ENCODE assay signal across 8 cellular contexts in the genomic region with DNA sequence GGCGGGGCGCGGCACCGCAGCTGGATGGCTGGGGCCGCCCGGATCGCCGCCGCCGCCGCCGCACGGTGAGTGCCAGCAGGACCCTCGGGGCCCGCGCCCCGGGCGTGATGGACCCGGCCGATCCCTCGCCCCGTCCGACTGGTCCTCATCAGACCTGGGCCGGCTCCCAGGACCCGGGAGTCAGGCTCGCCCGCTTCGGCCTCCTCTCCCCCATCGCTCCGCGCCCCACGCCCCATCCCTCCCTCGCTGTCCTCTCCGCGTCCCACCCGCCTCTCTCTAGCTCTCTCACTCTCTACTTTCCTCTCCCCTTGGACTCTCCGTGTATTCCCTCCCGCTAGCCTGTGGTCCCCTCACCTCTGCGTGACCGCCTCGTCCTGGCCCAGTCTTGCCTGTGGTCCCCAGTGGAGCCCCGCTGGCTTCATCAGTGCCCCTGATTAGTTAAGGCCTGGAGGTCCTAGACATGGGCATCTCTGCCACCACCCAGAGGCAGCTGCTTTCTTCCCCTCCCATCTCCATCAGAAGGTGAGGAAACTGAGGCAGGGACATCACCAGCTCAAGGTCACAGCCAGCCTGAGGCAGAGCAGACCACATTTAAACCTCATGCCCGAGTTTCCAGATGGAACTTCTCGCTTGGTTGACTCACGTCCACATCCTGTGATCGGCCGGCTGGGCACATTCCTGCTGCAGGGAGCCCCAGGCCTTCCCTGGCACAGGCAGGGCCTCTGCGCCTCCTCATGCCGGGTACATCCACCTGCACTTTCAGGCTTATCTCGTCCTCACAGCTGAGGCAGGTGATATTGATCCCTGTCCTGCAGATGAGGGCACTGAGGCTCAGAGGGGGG. TPM values are rescaled to one million over a fixed set of nuclear protein-coding genes. Genes with fewer than 3 reads are reported as not detected.
A peak's percentile ranks its signal among the peaks of the same experiment; 100 is the strongest.
DNase-seq lines count a peak whose midpoint lies in the region; ATAC-seq and TF ChIP-seq lines count a peak whose summit lies in the region.

No MANE protein-coding gene starts in this region.

- peak overlapping the region; percentile 95 for H3K4me3 Mint-ChIP-seq in T-helper 2 cell treated with Interferon-gamma antibody and Interleukin-4, amounts not matched to agents 5 μg/mL and 100 μg/mL, for 36 hours

- peaks cover 30% of the 10 kb centered on the region for H4K20me1 ChIP-seq in smooth muscle cell (ENCODE audit: low read depth)

- peaks cover 28% of the 10 kb centered on the region for H3K4me1 ChIP-seq in body of pancreas
- peaks cover 16% of the 10 kb centered on the region; the same call in 1 of the 2 replicates for H3K4me1 ChIP-seq in iPS-20b (ENCODE audit: insufficient read depth, low read length)
- peaks cover 15% of the 10 kb centered on the region for H3K4me1 ChIP-seq in smooth muscle cell (ENCODE audit: low read depth)

- intact Hi-C loops in body of pancreas (cut with DNase I), result no loop called here

- TF ChIP-seq POLR2A in body of pancreas (IDR thresholded peaks at IDR 0.05), result peak in 1 of 3 donors; percentile 43

- no peak overlapping the region for H2AFZ ChIP-seq in smooth muscle cell (ENCODE audit: low read depth)

- H3K9me3 ChIP-seq in body of pancreas, result no peaks in the 10 kb centered on the region
- no peaks in the 10 kb centered on the region for H3K9me3 ChIP-seq in iPS-20b (ENCODE audit: insufficient read depth, low read depth, low read length)
- H3K9me3 ChIP-seq in smooth muscle cell (replicated peaks; ENCODE audit: low read depth), result no peaks in the 10 kb centered on the region

- no peak for TF ChIP-seq CTCF in body of pancreas (IDR thresholded peaks at IDR 0.05)
- no peak for TF ChIP-seq CTCF in smooth muscle cell (IDR thresholded peaks at IDR 0.05; ENCODE audit: borderline replicate concordance, insufficient read depth, poor library complexity, severe bottlenecking)

- WGBS in body of pancreas, 2 donors, result 1 to 2% methylated on average over 24 to 48 of the region's 50 CpGs
- 8% methylated on average over 14 of the region's 50 CpGs for WGBS in smooth muscle cell (ENCODE audit: low lambda C conversion rate)

- peaks cover 18% of the 10 kb centered on the region for H3K4me1 Mint-ChIP-seq in T-helper 2 cell treated with Interferon-gamma antibody and Interleukin-4, amounts not matched to agents 5 μg/mL and 100 μg/mL, for 36 hours (ENCODE audit: low read depth)

- H3K36me3 ChIP-seq in body of pancreas (replicated peaks in 1 of 2; ENCODE audit: insufficient read depth in 1 of 2, low read depth in 2 of 2) (no peaks in the 10 kb centered on the region), iPS-20b (ENCODE audit: insufficient read depth, low read depth, low read length) (peaks cover 2% of the 10 kb centered on the region), smooth muscle cell (ENCODE audit: low read depth) (no peaks in the 10 kb centered on the region)

- DNase-seq in T-helper 2 cell treated with Interferon-gamma antibody and Interleukin-4, amounts not matched to agents 5 μg/mL and 100 μg/mL, for 36 hours (ENCODE audit: low spot score), result no peak
- DNase-seq in T-helper 2 cell (no peak), LHCN-M2 (ENCODE audit: low read depth) (peak; percentile 81), body of pancreas (peak in 3 of 4 donors; percentile 44 to 64 (median 53)), smooth muscle cell (lab: John Stamatoyannopoulos, UW; ENCODE audit: unreplicated experiment) (peak; percentile 59)

- H3K9me3 Mint-ChIP-seq in T-helper 2 cell treated with Interferon-gamma antibody and Interleukin-4, amounts not matched to agents 5 μg/mL and 100 μg/mL, for 36 hours, result no peaks in the 10 kb centered on the region

- peak overlapping the region; percentile 96 for H3K27ac Mint-ChIP-seq in T-helper 2 cell treated with Interferon-gamma antibody and Interleukin-4, amounts not matched to agents 5 μg/mL and 100 μg/mL, for 36 hours

- H3K27me3 ChIP-seq in body of pancreas (no peaks in the 10 kb centered on the region), iPS-20b (ENCODE audit: insufficient read depth, low read length) (no peaks in the 10 kb centered on the region), smooth muscle cell (ENCODE audit: low read depth) (no peaks in the 10 kb centered on the region)

- peaks cover 12% of the 10 kb centered on the region for H3F3A ChIP-seq in smooth muscle cell (ENCODE audit: low read depth)

- H3K27ac ChIP-seq in body of pancreas (peak overlapping the region; percentile 62 to 90 (median 77)), iPS-20b (ENCODE audit: low read length) (no peak overlapping the region), smooth muscle cell (ENCODE audit: low read depth) (peak overlapping the region; percentile 98)

- peak overlapping the region; percentile 49 to 63 for H3K4me3 ChIP-seq in body of pancreas
- H3K4me3 ChIP-seq in iPS-20b (ENCODE audit: low read length), result peak overlapping the region; percentile 96
- peak overlapping the region; percentile 66 for H3K4me3 ChIP-seq in smooth muscle cell

- H3K9ac ChIP-seq in iPS-20b (ENCODE audit: low read depth, low read length) (peak overlapping the region; percentile 88; the same call in 1 of the 2 replicates), smooth muscle cell (ENCODE audit: low read depth) (peak overlapping the region; percentile 91)

- peaks cover 2% of the 10 kb centered on the region for H3K36me3 Mint-ChIP-seq in T-helper 2 cell treated with Interferon-gamma antibody and Interleukin-4, amounts not matched to agents 5 μg/mL and 100 μg/mL, for 36 hours (ENCODE audit: low read depth)

- H3K79me2 ChIP-seq in smooth muscle cell (ENCODE audit: low read depth), result peaks cover 37% of the 10 kb centered on the region

- peak overlapping the region; percentile 92 for H3K4me2 ChIP-seq in smooth muscle cell

- no peaks in the 10 kb centered on the region for H3K27me3 Mint-ChIP-seq in T-helper 2 cell treated with Interferon-gamma antibody and Interleukin-4, amounts not matched to agents 5 μg/mL and 100 μg/mL, for 36 hours (ENCODE audit: low read depth)

- ATAC-seq in body of pancreas (no peak), HG03460 (IDR thresholded peaks at IDR 0.05; ENCODE audit: unreplicated experiment) (no peak), GM18511 (IDR thresholded peaks at IDR 0.05; ENCODE audit: unreplicated experiment) (no peak)

RNA-seq across cellular contexts. Expression of gene SLC39A13, which starts 0.4 kb away (rescaled TPM):
- total RNA-seq in LHCN-M2 (2014; rRNA removed), result 157 and 159 TPM in 2 replicates
- polyA plus RNA-seq in LHCN-M2 (2012), result 107 TPM
- 10 to 100 TPM; 54.7 TPM for total RNA-seq in body of pancreas
- 51.7 and 56.9 TPM in 2 replicates for total RNA-seq in smooth muscle cell
- polyA plus RNA-seq in smooth muscle cell, result 138 and 143 TPM in 2 replicates

RNA-seq across cellular contexts. Expression of gene PSMC3, which starts 17.4 kb away (rescaled TPM):
- 268 and 274 TPM in 2 replicates for total RNA-seq in LHCN-M2 (2014; rRNA removed)
- 417 TPM for polyA plus RNA-seq in LHCN-M2 (2012)
- total RNA-seq in body of pancreas, result 10 to 100 TPM; 43.8 to 62.8 TPM
- total RNA-seq in smooth muscle cell, result 71.2 and 99.8 TPM in 2 replicates
- 200 and 211 TPM in 2 replicates for polyA plus RNA-seq in smooth muscle cell

RNA-seq across cellular contexts. Expression of gene SPI1, which starts 30.5 kb away (rescaled TPM):
- total RNA-seq in LHCN-M2 (2014; rRNA removed) (not detected in 2 replicates), body of pancreas (10 to 100 TPM in 1 of 2 donors, 1 to 10 TPM in 1; 7.5 to 10.9 TPM), smooth muscle cell (not detected in 2 replicates)
- polyA plus RNA-seq in LHCN-M2 (2012), result not detected
- not detected in 2 replicates for polyA plus RNA-seq in smooth muscle cell

RNA-seq across cellular contexts. Expression of gene RAPSN, which starts 40.1 kb away (rescaled TPM):
- total RNA-seq in LHCN-M2 (2014; rRNA removed) (159 and 164 TPM in 2 replicates), body of pancreas (not detected), smooth muscle cell (not detected in 2 replicates)
- polyA plus RNA-seq in LHCN-M2 (2012), result 185 TPM
- polyA plus RNA-seq in smooth muscle cell, result 0.41 and 0.96 TPM in 2 replicates

RNA-seq across cellular contexts. Expression of gene MYBPC3, which starts 56.3 kb away (rescaled TPM):
- total RNA-seq in LHCN-M2 (2014; rRNA removed), result not detected in 2 replicates
- polyA plus RNA-seq in LHCN-M2 (2012), result not detected
- not detected for total RNA-seq in body of pancreas
- not detected in 2 replicates for total RNA-seq in smooth muscle cell
- 0.03 and 0.25 TPM in 2 replicates for polyA plus RNA-seq in smooth muscle cell

Comparison
In these comparisons a context has a peak if more than half of its experiments do, and no peak if none do; other contexts are left out.
1. DNase-seq: peak in LHCN-M2 (single experiment), body of pancreas (3 of 4) and smooth muscle cell (single experiment); none in T-helper 2 cell treated with Interferon-gamma antibody and Interleukin-4, amounts not matched to agents 5 μg/mL and 100 μg/mL, for 36 hours (single experiment) and T-helper 2 cell (0 of 5).
2. Peak in every context shown above with its lines, with median percentiles within 50 percentile points of each other: H3K4me3 ChIP-seq.